In genomic region chr14:30604696-30605095, GRCh38 we compare ENCODE assay signal across 7 cellular contexts. TPM values are rescaled to one million over a fixed set of nuclear protein-coding genes. Genes with fewer than 3 reads are reported as not detected.
DNase-seq lines count a peak whose midpoint lies in the region; ATAC-seq, FAIRE-seq and TF ChIP-seq lines count a peak whose summit lies in the region.
"Not testable (repeated sequence)": the region's sequence is repeated elsewhere in the genome, so short reads cannot be mapped to it uniquely, and the experiment has no call there.

No MANE protein-coding gene starts in this region.

- TF ChIP-seq CTCF in A549 (IDR thresholded peaks at IDR 0.05); HEK293 (tag by site-specific recombination; IDR thresholded peaks at IDR 0.05); WTC11 (IDR thresholded peaks at IDR 0.05); GM12878 (IDR thresholded peaks at IDR 0.05 in 2 of 3, conservative IDR thresholded peaks at IDR 0.05 in 1 of 3; ENCODE audit: control insufficient read depth in 2 of 3, extremely low read depth in 1 of 3, insufficient read depth in 1 of 3, low read depth in 3 of 3, low read length in 3 of 3); K562 (IDR thresholded peaks at IDR 0.05 in 2 of 3, conservative IDR thresholded peaks at IDR 0.05 in 1 of 3; ENCODE audit: insufficient read depth in 2 of 3, low read depth in 1 of 3, low read length in 3 of 3); HepG2 (CRISPR knock-in tag; IDR thresholded peaks at IDR 0.05): not testable (repeated sequence)

- not testable (repeated sequence) for H3K9ac ChIP-seq in GM12878 (ENCODE audit: control insufficient read depth, insufficient read depth, low read length); K562 (ENCODE audit: insufficient read depth in 1 of 2, low read depth in 2 of 2, low read length in 2 of 2); HepG2 (ENCODE audit: insufficient read depth, low read depth, low read length)

- RAD21 ChIA-PET in GM12878 (lab: Charles Lee; ENCODE audit: unreplicated experiment) = interaction anchor here (0.8 kb wide), 1 partner anchor 11 kb away, joined by 3 read pairs; no protein-coding TSS in a partner anchor

- not testable (repeated sequence) for H3K9me3 ChIP-seq in A549; HEK293 (ENCODE audit: control insufficient read depth, insufficient read depth, low read depth, low read length); GM12878 (replicated peaks; ENCODE audit: control insufficient read depth, insufficient read depth, low read length); K562 (replicated peaks; ENCODE audit: control insufficient read depth, insufficient read depth, low read depth, low read length); HepG2 (ENCODE audit: low read length)

- H2AFZ ChIP-seq in GM12878 (ENCODE audit: control insufficient read depth, low read depth, low read length); K562 (ENCODE audit: low read depth, low read length); HepG2 (ENCODE audit: low read length): not testable (repeated sequence)

- H3K36me3 Mint-ChIP-seq in WTC11 = peaks cover 60% of the 10 kb centered on the region

- SMC1A ChIA-PET in GM12878 (lab: Charles Lee; ENCODE audit: uncharacterized antibody, unreplicated experiment) = interaction anchor here (0.9 kb wide), 1 partner anchor 73 kb away, joined by 3 read pairs; no protein-coding TSS in a partner anchor

- not testable (repeated sequence) for H3K4me2 ChIP-seq in A549; GM12878 (ENCODE audit: control insufficient read depth, insufficient read depth); K562 (ENCODE audit: insufficient read depth, low read length); HepG2 (ENCODE audit: low read depth, low read length)

- H3K4me1 ChIP-seq in A549 = peaks cover 12% of the 10 kb centered on the region; the same call in 2 of the 3 replicates
- not testable (repeated sequence) for H3K4me1 ChIP-seq in HEK293 (ENCODE audit: control insufficient read depth, insufficient read depth, low read length); GM12878 (ENCODE audit: control insufficient read depth, insufficient read depth, low read length); K562 (replicated peaks in 1 of 2; ENCODE audit: control insufficient read depth in 2 of 2, insufficient read depth in 2 of 2, low read length in 2 of 2); HepG2 (ENCODE audit: insufficient read depth, low read length)

- not testable (repeated sequence) for H4K20me1 ChIP-seq in GM12878 (ENCODE audit: control insufficient read depth, insufficient read depth); K562 (replicated peaks; ENCODE audit: control insufficient read depth, insufficient read depth, low read length); HepG2 (ENCODE audit: insufficient read depth, low read length)

- 92% methylated on average over 8 of the region's 8 CpGs for WGBS in A549 (ENCODE audit: missing lambda C conversion rate)
- WGBS in GM12878 (ENCODE audit: insufficient coverage, insufficient replicate concordance, low lambda C conversion rate, missing lambda C conversion rate) = 98% methylated on average over 8 of the region's 8 CpGs
- WGBS in K562 (ENCODE audit: insufficient coverage, low coverage, missing lambda C conversion rate) = 100% methylated on average over 6 of the region's 8 CpGs
- 96% methylated on average over 8 of the region's 8 CpGs for WGBS in HepG2 (ENCODE audit: low lambda C conversion rate)

- H3K79me2 ChIP-seq in GM12878 (ENCODE audit: control insufficient read depth, insufficient read depth, low read length); K562 (ENCODE audit: control insufficient read depth, insufficient read depth, low read length); HepG2 (ENCODE audit: insufficient read depth, low read length): not testable (repeated sequence)

- H3K9me1 ChIP-seq in K562 (ENCODE audit: control insufficient read depth, insufficient read depth, low read length) = not testable (repeated sequence)

- not testable (repeated sequence) for TF ChIP-seq RAD21 in A549 (conservative IDR thresholded peaks at IDR 0.05 in 1 of 2, IDR thresholded peaks at IDR 0.05 in 1 of 2); GM12878 (IDR thresholded peaks at IDR 0.05; ENCODE audit: insufficient read depth, low read depth, low read length); K562 (CRISPR knock-in tag; conservative IDR thresholded peaks at IDR 0.05 in 1 of 2, IDR thresholded peaks at IDR 0.05 in 1 of 2); HepG2 (CRISPR knock-in tag; IDR thresholded peaks at IDR 0.05)

- H3K27ac ChIP-seq in A549; HEK293 (ENCODE audit: extremely low read depth, low read depth, low read length); GM12878 (ENCODE audit: control insufficient read depth, insufficient read depth); K562 (ENCODE audit: extremely low read depth, low read depth, low read length); HepG2 (ENCODE audit: extremely low read length, insufficient read depth, low read length): not testable (repeated sequence)

- H3K4me1 Mint-ChIP-seq in WTC11 = not testable (repeated sequence)

- not testable (repeated sequence) for ATAC-seq in A549, WTC11, GM12878, K562, HepG2

- POLR2A ChIA-PET in A549 (lab: Yijun Ruan, JAX); HEK293 (lab: Yijun Ruan, JAX); WTC11 (lab: Charles Lee); GM12878 (lab: Charles Lee); HepG2 (lab: Yijun Ruan, JAX): not testable (repeated sequence)
- POLR2A ChIA-PET in K562 (lab: Yijun Ruan, JAX) = interaction anchor here (0.6 kb wide), 1 partner anchor 28 kb away, joined by 3 read pairs; no protein-coding TSS in a partner anchor

- not testable (repeated sequence) for H3K4me3 Mint-ChIP-seq in WTC11

- H3K9me3 Mint-ChIP-seq in WTC11 = not testable (repeated sequence)

- H3K36me3 ChIP-seq in HEK293 (ENCODE audit: control insufficient read depth in 2 of 2, insufficient read depth in 1 of 2, low read length in 2 of 2) = peaks cover 62 to 71% of the 10 kb centered on the region in 2 experiments
- peaks cover 8 to 40% of the 10 kb centered on the region in 2 experiments for H3K36me3 ChIP-seq in GM12878 (ENCODE audit: control insufficient read depth in 2 of 2, insufficient read depth in 2 of 2, low read length in 1 of 2)
- H3K36me3 ChIP-seq in K562 (ENCODE audit: control insufficient read depth, insufficient read depth, low read length) = peaks cover 72% of the 10 kb centered on the region
- peaks cover 30 to 84% of the 10 kb centered on the region in 2 experiments for H3K36me3 ChIP-seq in HepG2 (replicated peaks in 1 of 2; ENCODE audit: control insufficient read depth in 1 of 2, insufficient read depth in 2 of 2, low read length in 2 of 2)

- not testable (repeated sequence) for TF ChIP-seq POLR2A in A549 (IDR thresholded peaks at IDR 0.05; ENCODE audit: low read length); GM12878 (IDR thresholded peaks at IDR 0.05; ENCODE audit: low read depth, low read length); K562 (conservative IDR thresholded peaks at IDR 0.05); HepG2 (IDR thresholded peaks at IDR 0.05; ENCODE audit: insufficient read depth in 1 of 2, low read depth in 2 of 2, low read length in 2 of 2)

- H3K27me3 ChIP-seq in GM12878 (replicated peaks in 1 of 2; ENCODE audit: control insufficient read depth in 2 of 2, insufficient read depth in 2 of 2, low read length in 1 of 2); K562 (ENCODE audit: control insufficient read depth in 2 of 2, insufficient read depth in 2 of 2, low read length in 2 of 2); HepG2 (ENCODE audit: control insufficient read depth in 1 of 2, insufficient read depth in 2 of 2, low read length in 2 of 2): not testable (repeated sequence)

- not testable (repeated sequence) for H3K27me3 Mint-ChIP-seq in WTC11 (ENCODE audit: low read depth)

- not testable (repeated sequence) for TF ChIP-seq EP300 in A549 (IDR thresholded peaks at IDR 0.05); GM12878 (IDR thresholded peaks at IDR 0.05; ENCODE audit: borderline replicate concordance in 1 of 2, control insufficient read depth in 1 of 2, low read depth in 2 of 2, low read length in 2 of 2); K562 (IDR thresholded peaks at IDR 0.05; ENCODE audit: low read length); HepG2 (IDR thresholded peaks at IDR 0.05; ENCODE audit: low read depth in 2 of 2, low read length in 2 of 2); HepG2 (CRISPR knock-in tag; IDR thresholded peaks at IDR 0.05; ENCODE audit: borderline replicate concordance)

- in situ Hi-C loops in GM12878 (cut with MboI); K562 (cut with MboI); HepG2 (cut with HindIII; ENCODE audit: extremely low pct_ligation_motif_present, low pct_unique_long_range_greater_than_20kb): not testable (repeated sequence)

- FAIRE-seq in A204.1 (lab: Jason Lieb, UNC) = peak; percentile 25
- FAIRE-seq in A549 (lab: Jason Lieb, UNC) = peak; percentile 56
- FAIRE-seq in GM12878 (lab: Jason Lieb, UNC); K562 (lab: Jason Lieb, UNC); HepG2 (lab: Jason Lieb, UNC): not testable (repeated sequence)

- not testable (repeated sequence) for DNase-seq in A549 (ENCODE audit: low read depth in 1 of 2, low spot score in 1 of 2); WTC11 (ENCODE audit: low spot score); GM12878 (ENCODE audit: low read depth, low spot score); K562 (ENCODE audit: extremely low read depth in 1 of 4, low spot score in 3 of 4); HepG2 (ENCODE audit: low spot score)

- CTCF ChIA-PET in A549 (lab: Yijun Ruan, JAX) = interaction anchor here (0.6 kb wide), 1 partner anchor 589 kb away, joined by 3 read pairs; no protein-coding TSS in a partner anchor
- CTCF ChIA-PET in HEK293 (lab: Yijun Ruan, JAX); WTC11 (lab: Charles Lee); K562 (lab: Yijun Ruan, JAX; ENCODE audit: low intra/inter-chr PET ratio); HepG2 (lab: Yijun Ruan, JAX; ENCODE audit: low intra/inter-chr PET ratio, low total read pairs): not testable (repeated sequence)
- CTCF ChIA-PET in GM12878 (lab: Yijun Ruan, JAX) = interaction anchor here (0.8 kb wide), 1 partner anchor 51 kb away, joined by 3 read pairs; no protein-coding TSS in a partner anchor

- not testable (repeated sequence) for BruUV-seq in GM12878 (replicated peaks; lab: Mats Ljungman, UMichigan); K562 (replicated peaks; lab: Mats Ljungman, UMichigan); HepG2 (replicated peaks; lab: Mats Ljungman, UMichigan)

- not testable (repeated sequence) for H3K27ac Mint-ChIP-seq in WTC11

- intact Hi-C loops in GM12878 (cut with micrococcal nuclease; ENCODE audit: unreplicated experiment); K562 (cut with micrococcal nuclease): not testable (repeated sequence)
- intact Hi-C loops in HepG2 (cut with micrococcal nuclease; ENCODE audit: unreplicated experiment) = loop anchor here (5.0 kb wide), 1 partner anchor 47 kb away; the partner anchor contains the start of gene G2E3

- not testable (repeated sequence) for H3K4me3 ChIP-seq in A549; HEK293 (ENCODE audit: low read depth, low read length); GM12878; K562; HepG2 (replicated peaks in 1 of 3; ENCODE audit: insufficient read depth in 1 of 3, low read depth in 2 of 3, low read length in 3 of 3)

RNA-seq across cellular contexts. Expression of gene SCFD1, which starts 17.4 kb away (rescaled TPM):
- 107 and 158 TPM in 2 replicates for polyA plus RNA-seq in A549 (2011; rRNA removed)
- polyA plus RNA-seq in A549 (2012; cell fraction: cytosol; rRNA removed) = 19.3 and 20.6 TPM in 2 replicates
- polyA plus RNA-seq in A549 (2012; cell fraction: nucleus; rRNA removed) = 10.4 and 18.1 TPM in 2 replicates
- 52.1 to 54.6 TPM (median 54.0 TPM) in 3 replicates for polyA plus RNA-seq in A549 (2017; fragmentation: RNase III; extraction: RNeasy Plus Mini Kit Qiagen cat#74134 plus additional on column Dnase treatment)
- polyA minus RNA-seq in A549 (2011; rRNA and poly(A)+ RNA removed) = 36.1 and 46.5 TPM in 2 replicates
- total RNA-seq in WTC11 (2021) = 69.1 to 79.1 TPM (median 77.5 TPM) in 3 replicates
- 313 and 317 TPM in 2 replicates for total RNA-seq in GM12878 (2013; cell fraction: nucleolus; rRNA removed)
- 65.7 and 84.8 TPM in 2 replicates for total RNA-seq in GM12878 (2014; rRNA removed)
- total RNA-seq in GM12878 (2014; rRNA removed; fragmentation: Illumina TruSeq; extraction: Trizol) = 98.4 and 99.9 TPM in 2 replicates
- 57.5 and 62.4 TPM in 2 replicates for total RNA-seq in GM12878 (2021)
- 32.8 TPM for polyA plus RNA-seq in GM12878 (2011; ENCODE audit: low read depth)
- polyA plus RNA-seq in GM12878 (2011; rRNA removed) = 94.1 and 129 TPM in 2 replicates
- polyA plus RNA-seq in GM12878 (2011; cell fraction: cytosol; rRNA removed) = 22.7 and 27.8 TPM in 2 replicates
- polyA plus RNA-seq in GM12878 (2011; cell fraction: nucleus; rRNA removed) = 43.0 and 49.1 TPM in 2 replicates
- 54.0 and 67.3 TPM in 2 replicates for polyA plus RNA-seq in GM12878 (2012)
- 75.7 and 95.7 TPM in 2 replicates for polyA plus RNA-seq in GM12878 (2014; fragmentation: Illumina TruSeq; extraction: Trizol)
- 10 to 100 TPM; 72.5 to 89.2 TPM for polyA plus RNA-seq in GM12878 (2014; fragmentation: Nextera tagmentation; extraction: Ambion mirVana)
- 61.5 and 62.8 TPM in 2 replicates for polyA plus RNA-seq in GM12878 (2014; rRNA removed)
- 10 to 100 TPM; 96.1 to 97.6 TPM for polyA plus RNA-seq in GM12878 (2016; fragmentation: Nextera tagmentation; extraction: Ambion mirVana)
- 48.3 and 88.1 TPM in 2 replicates for polyA minus RNA-seq in GM12878 (2011; rRNA and poly(A)+ RNA removed)
- polyA minus RNA-seq in GM12878 (2011; cell fraction: cytosol; rRNA and poly(A)+ RNA removed) = 16.4 and 19.9 TPM in 2 replicates
- polyA minus RNA-seq in GM12878 (2011; cell fraction: nucleus; rRNA and poly(A)+ RNA removed) = 85.0 and 117 TPM in 2 replicates
- total RNA-seq in K562 (2011; cell fraction: chromatin; rRNA removed; ENCODE audit: low replicate concordance) = 85.0 and 349 TPM in 2 replicates
- total RNA-seq in K562 (2011; cell fraction: nucleolus; rRNA removed) = 36.5 and 54.1 TPM in 2 replicates
- total RNA-seq in K562 (2011; cell fraction: nucleoplasm; rRNA removed) = 106 and 172 TPM in 2 replicates
- 46.7 and 49.6 TPM in 2 replicates for total RNA-seq in K562 (2014; rRNA removed)
- 94.2 and 96.0 TPM in 2 replicates for total RNA-seq in K562 (2014; rRNA removed; fragmentation: Illumina TruSeq; extraction: Trizol)
- total RNA-seq in K562 (2015; rRNA removed; fragmentation: Illumina TruSeq; extraction: Trizol) = 64.0 and 75.2 TPM in 2 replicates
- total RNA-seq in K562 (2021) = 54.6 and 56.9 TPM in 2 replicates
- 83.5 and 112 TPM in 2 replicates for polyA plus RNA-seq in K562 (2011; rRNA removed)
- polyA plus RNA-seq in K562 (2011; cell fraction: cytosol; rRNA removed) = 17.1 and 34.0 TPM in 2 replicates
- 29.6 and 54.3 TPM in 2 replicates for polyA plus RNA-seq in K562 (2011; cell fraction: nucleus; rRNA removed)
- 49.4 and 60.8 TPM in 2 replicates for polyA plus RNA-seq in K562 (2012)
- 54.0 and 60.1 TPM in 2 replicates for polyA plus RNA-seq in K562 (2014; fragmentation: Illumina TruSeq; extraction: Trizol)
- polyA plus RNA-seq in K562 (2014; fragmentation: Nextera tagmentation; extraction: Ambion mirVana) = 10 to 100 TPM; 75.8 to 86.8 TPM
- 48.9 and 81.3 TPM in 2 replicates for polyA plus RNA-seq in K562 (2014; rRNA removed)
- 148 and 150 TPM in 2 replicates for polyA minus RNA-seq in K562 (2011; rRNA and poly(A)+ RNA removed)
- polyA minus RNA-seq in K562 (2011; cell fraction: cytosol; rRNA and poly(A)+ RNA removed) = 23.0 and 33.3 TPM in 2 replicates
- polyA minus RNA-seq in K562 (2011; cell fraction: nucleus; rRNA and poly(A)+ RNA removed) = 62.7 and 127 TPM in 2 replicates
- 256 and 318 TPM in 2 replicates for total RNA-seq in HepG2 (2016; rRNA removed; fragmentation: Illumina TruSeq; extraction: Trizol)
- total RNA-seq in HepG2 (2016; cell fraction: cytosol; rRNA removed; fragmentation: Illumina TruSeq; extraction: Trizol; ENCODE audit: low read depth) = 183 and 191 TPM in 2 replicates
- 264 and 346 TPM in 2 replicates for total RNA-seq in HepG2 (2016; cell fraction: insoluble cytoplasmic fraction; rRNA removed; fragmentation: Illumina TruSeq; extraction: Trizol)
- 220 and 248 TPM in 2 replicates for total RNA-seq in HepG2 (2016; cell fraction: membrane; rRNA removed; fragmentation: Illumina TruSeq; extraction: Trizol)
- 294 and 317 TPM in 2 replicates for total RNA-seq in HepG2 (2016; cell fraction: nucleus; rRNA removed; fragmentation: Illumina TruSeq; extraction: Trizol)
- polyA plus RNA-seq in HepG2 (2011; rRNA removed) = 178 and 235 TPM in 2 replicates
- polyA plus RNA-seq in HepG2 (2011; cell fraction: cytosol; rRNA removed) = 51.8 and 79.2 TPM in 2 replicates
- 111 and 127 TPM in 2 replicates for polyA plus RNA-seq in HepG2 (2011; cell fraction: nucleus; rRNA removed)
- 114 and 153 TPM in 2 replicates for polyA plus RNA-seq in HepG2 (2012)
- polyA plus RNA-seq in HepG2 (2016; cell fraction: cytosol; fragmentation: Illumina TruSeq; extraction: Trizol; ENCODE audit: low read depth) = 135 and 148 TPM in 2 replicates
- 293 and 325 TPM in 2 replicates for polyA plus RNA-seq in HepG2 (2016; cell fraction: insoluble cytoplasmic fraction; fragmentation: Illumina TruSeq; extraction: Trizol; ENCODE audit: low read depth)
- 190 and 203 TPM in 2 replicates for polyA plus RNA-seq in HepG2 (2016; cell fraction: membrane; fragmentation: Illumina TruSeq; extraction: Trizol; ENCODE audit: low read depth)
- polyA plus RNA-seq in HepG2 (2016; cell fraction: nucleus; fragmentation: Illumina TruSeq; extraction: Trizol; ENCODE audit: insufficient read depth, low read depth) = 291 and 292 TPM in 2 replicates
- 24.4 and 68.1 TPM in 2 replicates for polyA minus RNA-seq in HepG2 (2011; rRNA and poly(A)+ RNA removed; ENCODE audit: low replicate concordance)
- 92.9 and 94.7 TPM in 2 replicates for polyA minus RNA-seq in HepG2 (2011; cell fraction: cytosol; rRNA and poly(A)+ RNA removed)
- 849 and 949 TPM in 2 replicates for polyA minus RNA-seq in HepG2 (2011; cell fraction: nucleus; rRNA and poly(A)+ RNA removed)

RNA-seq across cellular contexts. Expression of gene G2E3, which starts 45.7 kb away (rescaled TPM):
- polyA plus RNA-seq in A549 (2011; rRNA removed) = 20.5 and 27.9 TPM in 2 replicates
- polyA plus RNA-seq in A549 (2012; cell fraction: cytosol; rRNA removed) = 4.5 and 5.2 TPM in 2 replicates
- 3.2 and 6.7 TPM in 2 replicates for polyA plus RNA-seq in A549 (2012; cell fraction: nucleus; rRNA removed)
- polyA plus RNA-seq in A549 (2017; fragmentation: RNase III; extraction: RNeasy Plus Mini Kit Qiagen cat#74134 plus additional on column Dnase treatment) = 18.0 to 22.1 TPM (median 18.2 TPM) in 3 replicates
- polyA minus RNA-seq in A549 (2011; rRNA and poly(A)+ RNA removed) = 8.0 and 11.5 TPM in 2 replicates
- total RNA-seq in WTC11 (2021) = 63.1 to 66.2 TPM (median 64.3 TPM) in 3 replicates
- total RNA-seq in GM12878 (2013; cell fraction: nucleolus; rRNA removed) = 82.2 and 99.3 TPM in 2 replicates
- 11.9 and 15.0 TPM in 2 replicates for total RNA-seq in GM12878 (2014; rRNA removed)
- 19.7 and 20.4 TPM in 2 replicates for total RNA-seq in GM12878 (2014; rRNA removed; fragmentation: Illumina TruSeq; extraction: Trizol)
- total RNA-seq in GM12878 (2021) = 20.1 and 22.6 TPM in 2 replicates
- 2.9 TPM for polyA plus RNA-seq in GM12878 (2011; ENCODE audit: low read depth)
- polyA plus RNA-seq in GM12878 (2011; rRNA removed) = 24.2 and 43.6 TPM in 2 replicates
- 5.2 and 7.4 TPM in 2 replicates for polyA plus RNA-seq in GM12878 (2011; cell fraction: cytosol; rRNA removed)
- 15.5 and 18.5 TPM in 2 replicates for polyA plus RNA-seq in GM12878 (2011; cell fraction: nucleus; rRNA removed)
- 5.1 and 8.2 TPM in 2 replicates for polyA plus RNA-seq in GM12878 (2012)
- 16.1 and 19.3 TPM in 2 replicates for polyA plus RNA-seq in GM12878 (2014; fragmentation: Illumina TruSeq; extraction: Trizol)
- 10 to 100 TPM; 15.0 to 38.0 TPM for polyA plus RNA-seq in GM12878 (2014; fragmentation: Nextera tagmentation; extraction: Ambion mirVana)
- polyA plus RNA-seq in GM12878 (2014; rRNA removed) = 8.8 and 10.0 TPM in 2 replicates
- polyA plus RNA-seq in GM12878 (2016; fragmentation: Nextera tagmentation; extraction: Ambion mirVana) = 10 to 100 TPM; 22.7 to 29.6 TPM
- polyA minus RNA-seq in GM12878 (2011; rRNA and poly(A)+ RNA removed) = 13.8 and 20.5 TPM in 2 replicates
- 9.2 and 11.6 TPM in 2 replicates for polyA minus RNA-seq in GM12878 (2011; cell fraction: cytosol; rRNA and poly(A)+ RNA removed)
- polyA minus RNA-seq in GM12878 (2011; cell fraction: nucleus; rRNA and poly(A)+ RNA removed) = 18.5 and 31.0 TPM in 2 replicates
- total RNA-seq in K562 (2011; cell fraction: chromatin; rRNA removed; ENCODE audit: low replicate concordance) = 17.0 and 66.9 TPM in 2 replicates
- 10.3 and 14.1 TPM in 2 replicates for total RNA-seq in K562 (2011; cell fraction: nucleolus; rRNA removed)
- 27.8 and 43.4 TPM in 2 replicates for total RNA-seq in K562 (2011; cell fraction: nucleoplasm; rRNA removed)
- total RNA-seq in K562 (2014; rRNA removed) = 9.8 and 10.7 TPM in 2 replicates
- total RNA-seq in K562 (2014; rRNA removed; fragmentation: Illumina TruSeq; extraction: Trizol) = 35.4 and 41.0 TPM in 2 replicates
- 24.7 and 25.4 TPM in 2 replicates for total RNA-seq in K562 (2015; rRNA removed; fragmentation: Illumina TruSeq; extraction: Trizol)
- total RNA-seq in K562 (2021) = 24.2 and 25.8 TPM in 2 replicates
- polyA plus RNA-seq in K562 (2011; rRNA removed) = 25.3 and 31.3 TPM in 2 replicates
- polyA plus RNA-seq in K562 (2011; cell fraction: cytosol; rRNA removed) = 3.2 and 7.3 TPM in 2 replicates
- polyA plus RNA-seq in K562 (2011; cell fraction: nucleus; rRNA removed) = 9.6 and 12.7 TPM in 2 replicates
- polyA plus RNA-seq in K562 (2012) = 12.9 and 13.2 TPM in 2 replicates
- polyA plus RNA-seq in K562 (2014; fragmentation: Illumina TruSeq; extraction: Trizol) = 18.1 and 20.4 TPM in 2 replicates
- polyA plus RNA-seq in K562 (2014; fragmentation: Nextera tagmentation; extraction: Ambion mirVana) = 10 to 100 TPM; 20.2 to 53.5 TPM
- polyA plus RNA-seq in K562 (2014; rRNA removed) = 13.6 and 14.7 TPM in 2 replicates
- polyA minus RNA-seq in K562 (2011; rRNA and poly(A)+ RNA removed) = 49.3 and 50.0 TPM in 2 replicates
- 17.1 and 23.4 TPM in 2 replicates for polyA minus RNA-seq in K562 (2011; cell fraction: cytosol; rRNA and poly(A)+ RNA removed)
- polyA minus RNA-seq in K562 (2011; cell fraction: nucleus; rRNA and poly(A)+ RNA removed) = 16.8 and 33.2 TPM in 2 replicates
- total RNA-seq in HepG2 (2016; rRNA removed; fragmentation: Illumina TruSeq; extraction: Trizol) = 63.0 and 90.7 TPM in 2 replicates
- 20.1 and 20.7 TPM in 2 replicates for total RNA-seq in HepG2 (2016; cell fraction: cytosol; rRNA removed; fragmentation: Illumina TruSeq; extraction: Trizol; ENCODE audit: low read depth)
- total RNA-seq in HepG2 (2016; cell fraction: insoluble cytoplasmic fraction; rRNA removed; fragmentation: Illumina TruSeq; extraction: Trizol) = 61.4 and 87.9 TPM in 2 replicates
- 27.9 and 35.1 TPM in 2 replicates for total RNA-seq in HepG2 (2016; cell fraction: membrane; rRNA removed; fragmentation: Illumina TruSeq; extraction: Trizol)
- 81.7 and 85.9 TPM in 2 replicates for total RNA-seq in HepG2 (2016; cell fraction: nucleus; rRNA removed; fragmentation: Illumina TruSeq; extraction: Trizol)
- 13.8 and 22.8 TPM in 2 replicates for polyA plus RNA-seq in HepG2 (2011; rRNA removed)
- 5.6 and 8.4 TPM in 2 replicates for polyA plus RNA-seq in HepG2 (2011; cell fraction: cytosol; rRNA removed)
- polyA plus RNA-seq in HepG2 (2011; cell fraction: nucleus; rRNA removed) = 11.7 and 14.1 TPM in 2 replicates
- polyA plus RNA-seq in HepG2 (2012) = 22.9 and 29.9 TPM in 2 replicates
- polyA plus RNA-seq in HepG2 (2016; cell fraction: cytosol; fragmentation: Illumina TruSeq; extraction: Trizol; ENCODE audit: low read depth) = 2.5 and 2.9 TPM in 2 replicates
- 40.8 and 45.8 TPM in 2 replicates for polyA plus RNA-seq in HepG2 (2016; cell fraction: insoluble cytoplasmic fraction; fragmentation: Illumina TruSeq; extraction: Trizol; ENCODE audit: low read depth)
- polyA plus RNA-seq in HepG2 (2016; cell fraction: membrane; fragmentation: Illumina TruSeq; extraction: Trizol; ENCODE audit: low read depth) = 5.2 and 7.8 TPM in 2 replicates
- polyA plus RNA-seq in HepG2 (2016; cell fraction: nucleus; fragmentation: Illumina TruSeq; extraction: Trizol; ENCODE audit: insufficient read depth, low read depth) = 71.9 and 74.2 TPM in 2 replicates
- polyA minus RNA-seq in HepG2 (2011; rRNA and poly(A)+ RNA removed; ENCODE audit: low replicate concordance) = 8.9 and 9.2 TPM in 2 replicates
- 31.6 and 36.1 TPM in 2 replicates for polyA minus RNA-seq in HepG2 (2011; cell fraction: cytosol; rRNA and poly(A)+ RNA removed)
- 92.2 and 121 TPM in 2 replicates for polyA minus RNA-seq in HepG2 (2011; cell fraction: nucleus; rRNA and poly(A)+ RNA removed)
